10 cellular contexts compared by ENCODE assay signal in the genomic region with DNA sequence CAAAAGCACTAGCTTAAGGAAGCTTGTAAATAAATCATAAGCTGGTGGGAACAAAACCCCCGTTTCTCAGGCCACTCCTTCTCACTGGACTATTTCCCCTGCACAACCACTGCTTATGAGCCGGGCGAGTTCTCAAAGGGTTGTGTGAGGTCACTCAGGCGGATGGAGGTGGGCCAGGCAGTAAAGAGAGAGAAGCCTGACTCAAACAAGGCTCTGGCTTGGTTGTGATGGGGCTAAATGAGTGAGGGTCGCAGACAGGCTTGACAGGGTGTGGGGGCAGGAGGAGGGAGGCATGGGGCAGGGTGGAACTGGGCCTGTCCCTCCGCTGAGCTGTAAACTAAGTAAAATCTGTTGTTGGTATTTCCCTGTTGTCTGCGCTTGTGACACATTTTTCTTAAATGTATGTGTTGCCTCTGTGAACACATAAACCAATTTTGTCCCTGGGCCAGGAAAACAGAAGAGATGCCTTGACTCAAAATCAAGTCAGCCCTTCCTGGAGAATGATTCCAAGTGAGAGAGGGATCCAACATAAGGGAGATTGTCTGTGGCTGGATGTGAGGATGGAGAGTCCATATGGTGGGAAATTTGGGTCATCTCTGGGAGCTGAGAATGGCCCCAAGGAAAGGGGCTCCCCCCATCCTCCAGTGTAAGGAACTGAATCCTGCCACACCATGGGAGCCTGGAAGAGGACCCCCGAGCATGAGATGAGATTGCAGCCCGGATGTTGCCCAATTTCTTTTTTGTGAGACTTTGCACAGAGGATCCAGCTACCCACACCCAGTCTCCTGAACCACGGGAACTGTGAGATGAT. TPM values are rescaled to one million over a fixed set of nuclear protein-coding genes. Genes with fewer than 3 reads are reported as not detected.
DNase-seq lines count a peak whose midpoint lies in the region; ATAC-seq and TF ChIP-seq lines count a peak whose summit lies in the region.
"Had no signal": no experiment of that assay in that cellular context is flagged by ENCODE, and none has a peak within 500 bp of the region (broad histone marks: within the 10 kb centered on the region; RNA-seq: fewer than 3 reads in every experiment).

No MANE protein-coding gene starts in this region.

- H3K9me3 Mint-ChIP-seq in WTC11 = no peaks in the 10 kb centered on the region
- no peaks in the 10 kb centered on the region for H3K9me3 Mint-ChIP-seq in stimulated activated memory B cell treated with anti-CD40 and anti-IgM and Interleukin-4, amounts not matched to agents 10 μg/mL and 1 μg/mL and 100 μg/mL, for 72 hours
- H3K9me3 Mint-ChIP-seq: activated CD4-positive, alpha-beta memory T cell treated with anti-CD3 and anti-CD28 coated beads, Interleukin-2, amount 10 ng/mL, durations not matched to agents 7 days and 5 days had no signal

- H3K36me3 Mint-ChIP-seq in WTC11 = no peaks in the 10 kb centered on the region; the same call in 1 of the 2 replicates
- no peaks in the 10 kb centered on the region for H3K36me3 Mint-ChIP-seq in stimulated activated memory B cell treated with anti-CD40 and anti-IgM and Interleukin-4, amounts not matched to agents 10 μg/mL and 1 μg/mL and 100 μg/mL, for 72 hours

- POLR2A ChIA-PET in WTC11 (lab: Charles Lee) = no interaction called here

- no peaks in the 10 kb centered on the region for H3K27me3 Mint-ChIP-seq in WTC11 (ENCODE audit: low read depth)
- no peaks in the 10 kb centered on the region for H3K27me3 Mint-ChIP-seq in stimulated activated memory B cell treated with anti-CD40 and anti-IgM and Interleukin-4, amounts not matched to agents 10 μg/mL and 1 μg/mL and 100 μg/mL, for 72 hours

- DNase-seq in WTC11 (ENCODE audit: low spot score) (no peak), iris pigment epithelial cell (ENCODE audit: low read depth) (peak; percentile 50), NCI-H1694 (lab: John Stamatoyannopoulos, UW) (no peak)
- DNase-seq: activated CD4-positive, alpha-beta memory T cell treated with anti-CD3 and anti-CD28 coated beads, Interleukin-2, amount 10 ng/mL, durations not matched to agents 7 days and 5 days; NCI-H187 treated with DMSO at 0.1 percent for 48 hours; stimulated activated naive CD4-positive, alpha-beta T cell treated with Interleukin-2 at 50 U/mL for 16 hours had no signal

- H3K4me1 Mint-ChIP-seq in WTC11 = peaks cover 3% of the 10 kb centered on the region; the same call in 1 of the 2 replicates
- peaks cover 37% of the 10 kb centered on the region for H3K4me1 Mint-ChIP-seq in stimulated activated memory B cell treated with anti-CD40 and anti-IgM and Interleukin-4, amounts not matched to agents 10 μg/mL and 1 μg/mL and 100 μg/mL, for 72 hours
- H3K4me1 Mint-ChIP-seq: activated CD4-positive, alpha-beta memory T cell treated with anti-CD3 and anti-CD28 coated beads, Interleukin-2, amount 10 ng/mL, durations not matched to agents 7 days and 5 days had no signal

- H3K27ac Mint-ChIP-seq in WTC11 = peak overlapping the region; percentile 34; the same call in 1 of the 2 replicates
- peak overlapping the region; percentile 56 for H3K27ac Mint-ChIP-seq in stimulated activated memory B cell treated with anti-CD40 and anti-IgM and Interleukin-4, amounts not matched to agents 10 μg/mL and 1 μg/mL and 100 μg/mL, for 72 hours
- H3K27ac Mint-ChIP-seq: activated CD4-positive, alpha-beta memory T cell treated with anti-CD3 and anti-CD28 coated beads, Interleukin-2, amount 10 ng/mL, durations not matched to agents 7 days and 5 days had no signal

- TF ChIP-seq CTCF in WTC11 (IDR thresholded peaks at IDR 0.05) = no peak

- peak; percentile 21 for ATAC-seq in GM21423 (IDR thresholded peaks at IDR 0.05; ENCODE audit: unreplicated experiment)
- ATAC-seq in WTC11 = no peak
- ATAC-seq in stimulated activated memory B cell treated with anti-CD40 and anti-IgM and Interleukin-4, amounts not matched to agents 10 μg/mL and 1 μg/mL and 100 μg/mL, for 72 hours = peak; percentile 32
- no peak for ATAC-seq in HG02938 (IDR thresholded peaks at IDR 0.05; ENCODE audit: unreplicated experiment)
- no peak for ATAC-seq in GM18498 (IDR thresholded peaks at IDR 0.05; ENCODE audit: unreplicated experiment)

- CTCF ChIA-PET in WTC11 (lab: Charles Lee) = interaction anchor here (0.7 to 1.6 kb wide), 3 partner anchors 11 to 76 kb away, joined by 3 to 5 read pairs (median 3); no protein-coding TSS in a partner anchor

- no peak overlapping the region for H3K4me3 Mint-ChIP-seq in WTC11
- peak overlapping the region; percentile 22 for H3K4me3 Mint-ChIP-seq in stimulated activated memory B cell treated with anti-CD40 and anti-IgM and Interleukin-4, amounts not matched to agents 10 μg/mL and 1 μg/mL and 100 μg/mL, for 72 hours
- H3K4me3 Mint-ChIP-seq: activated CD4-positive, alpha-beta memory T cell treated with anti-CD3 and anti-CD28 coated beads, Interleukin-2, amount 10 ng/mL, durations not matched to agents 7 days and 5 days had no signal

TF ChIP-seq in WTC11, 78 proteins besides CTCF, POLR2A, EP300 and RAD21 (continues in another document):
- TF ChIP-seq ATF1 (CRISPR knock-in tag; IDR thresholded peaks at IDR 0.05) (no peak), CBFB (CRISPR knock-in tag; IDR thresholded peaks at IDR 0.05; ENCODE audit: low read depth) (no peak), TEAD4 (CRISPR knock-in tag; IDR thresholded peaks at IDR 0.05) (no peak), FOXJ3 (CRISPR knock-in tag; IDR thresholded peaks at IDR 0.05; ENCODE audit: borderline replicate concordance) (no peak)
- TF ChIP-seq, protein P1, sequence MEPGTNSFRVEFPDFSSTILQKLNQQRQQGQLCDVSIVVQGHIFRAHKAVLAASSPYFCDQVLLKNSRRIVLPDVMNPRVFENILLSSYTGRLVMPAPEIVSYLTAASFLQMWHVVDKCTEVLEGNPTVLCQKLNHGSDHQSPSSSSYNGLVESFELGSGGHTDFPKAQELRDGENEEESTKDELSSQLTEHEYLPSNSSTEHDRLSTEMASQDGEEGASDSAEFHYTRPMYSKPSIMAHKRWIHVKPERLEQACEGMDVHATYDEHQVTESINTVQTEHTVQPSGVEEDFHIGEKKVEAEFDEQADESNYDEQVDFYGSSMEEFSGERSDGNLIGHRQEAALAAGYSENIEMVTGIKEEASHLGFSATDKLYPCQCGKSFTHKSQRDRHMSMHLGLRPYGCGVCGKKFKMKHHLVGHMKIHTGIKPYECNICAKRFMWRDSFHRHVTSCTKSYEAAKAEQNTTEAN (CRISPR knock-in tag; IDR thresholded peaks at IDR 0.05) = no peak
- TF ChIP-seq, protein P2, sequence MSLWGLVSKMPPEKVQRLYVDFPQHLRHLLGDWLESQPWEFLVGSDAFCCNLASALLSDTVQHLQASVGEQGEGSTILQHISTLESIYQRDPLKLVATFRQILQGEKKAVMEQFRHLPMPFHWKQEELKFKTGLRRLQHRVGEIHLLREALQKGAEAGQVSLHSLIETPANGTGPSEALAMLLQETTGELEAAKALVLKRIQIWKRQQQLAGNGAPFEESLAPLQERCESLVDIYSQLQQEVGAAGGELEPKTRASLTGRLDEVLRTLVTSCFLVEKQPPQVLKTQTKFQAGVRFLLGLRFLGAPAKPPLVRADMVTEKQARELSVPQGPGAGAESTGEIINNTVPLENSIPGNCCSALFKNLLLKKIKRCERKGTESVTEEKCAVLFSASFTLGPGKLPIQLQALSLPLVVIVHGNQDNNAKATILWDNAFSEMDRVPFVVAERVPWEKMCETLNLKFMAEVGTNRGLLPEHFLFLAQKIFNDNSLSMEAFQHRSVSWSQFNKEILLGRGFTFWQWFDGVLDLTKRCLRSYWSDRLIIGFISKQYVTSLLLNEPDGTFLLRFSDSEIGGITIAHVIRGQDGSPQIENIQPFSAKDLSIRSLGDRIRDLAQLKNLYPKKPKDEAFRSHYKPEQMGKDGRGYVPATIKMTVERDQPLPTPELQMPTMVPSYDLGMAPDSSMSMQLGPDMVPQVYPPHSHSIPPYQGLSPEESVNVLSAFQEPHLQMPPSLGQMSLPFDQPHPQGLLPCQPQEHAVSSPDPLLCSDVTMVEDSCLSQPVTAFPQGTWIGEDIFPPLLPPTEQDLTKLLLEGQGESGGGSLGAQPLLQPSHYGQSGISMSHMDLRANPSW (CRISPR knock-in tag; conservative IDR thresholded peaks at IDR 0.05; ENCODE audit: low read depth) = no peak
- TF ChIP-seq, protein P3, sequence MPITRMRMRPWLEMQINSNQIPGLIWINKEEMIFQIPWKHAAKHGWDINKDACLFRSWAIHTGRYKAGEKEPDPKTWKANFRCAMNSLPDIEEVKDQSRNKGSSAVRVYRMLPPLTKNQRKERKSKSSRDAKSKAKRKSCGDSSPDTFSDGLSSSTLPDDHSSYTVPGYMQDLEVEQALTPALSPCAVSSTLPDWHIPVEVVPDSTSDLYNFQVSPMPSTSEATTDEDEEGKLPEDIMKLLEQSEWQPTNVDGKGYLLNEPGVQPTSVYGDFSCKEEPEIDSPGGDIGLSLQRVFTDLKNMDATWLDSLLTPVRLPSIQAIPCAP (CRISPR knock-in tag; IDR thresholded peaks at IDR 0.05) = no peak
- TF ChIP-seq, protein P4, sequence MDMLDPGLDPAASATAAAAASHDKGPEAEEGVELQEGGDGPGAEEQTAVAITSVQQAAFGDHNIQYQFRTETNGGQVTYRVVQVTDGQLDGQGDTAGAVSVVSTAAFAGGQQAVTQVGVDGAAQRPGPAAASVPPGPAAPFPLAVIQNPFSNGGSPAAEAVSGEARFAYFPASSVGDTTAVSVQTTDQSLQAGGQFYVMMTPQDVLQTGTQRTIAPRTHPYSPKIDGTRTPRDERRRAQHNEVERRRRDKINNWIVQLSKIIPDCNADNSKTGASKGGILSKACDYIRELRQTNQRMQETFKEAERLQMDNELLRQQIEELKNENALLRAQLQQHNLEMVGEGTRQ (CRISPR knock-in tag; IDR thresholded peaks at IDR 0.05) = no peak
- TF ChIP-seq, protein P5, sequence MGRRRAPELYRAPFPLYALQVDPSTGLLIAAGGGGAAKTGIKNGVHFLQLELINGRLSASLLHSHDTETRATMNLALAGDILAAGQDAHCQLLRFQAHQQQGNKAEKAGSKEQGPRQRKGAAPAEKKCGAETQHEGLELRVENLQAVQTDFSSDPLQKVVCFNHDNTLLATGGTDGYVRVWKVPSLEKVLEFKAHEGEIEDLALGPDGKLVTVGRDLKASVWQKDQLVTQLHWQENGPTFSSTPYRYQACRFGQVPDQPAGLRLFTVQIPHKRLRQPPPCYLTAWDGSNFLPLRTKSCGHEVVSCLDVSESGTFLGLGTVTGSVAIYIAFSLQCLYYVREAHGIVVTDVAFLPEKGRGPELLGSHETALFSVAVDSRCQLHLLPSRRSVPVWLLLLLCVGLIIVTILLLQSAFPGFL (CRISPR knock-in tag; IDR thresholded peaks at IDR 0.05; ENCODE audit: borderline replicate concordance) = no peak

RNA-seq across cellular contexts. Expression of a gene that starts 13.7 kb away (rescaled TPM):
- total RNA-seq in WTC11 (2021) = 12.7 to 14.9 TPM (median 12.9 TPM) in 3 replicates
- total RNA-seq: activated CD4-positive, alpha-beta memory T cell treated with anti-CD3 and anti-CD28 coated beads, Interleukin-2, amount 10 ng/mL, durations not matched to agents 7 days and 5 days had no signal

RNA-seq across cellular contexts. Expression of a gene that starts 30.9 kb away (rescaled TPM):
- total RNA-seq in WTC11 (2021) = 0.05 to 0.09 TPM (median 0.07 TPM) in 3 replicates
- total RNA-seq: activated CD4-positive, alpha-beta memory T cell treated with anti-CD3 and anti-CD28 coated beads, Interleukin-2, amount 10 ng/mL, durations not matched to agents 7 days and 5 days had no signal

RNA-seq across cellular contexts. Expression of a gene that starts 53.1 kb away (rescaled TPM):
- total RNA-seq in WTC11 (2021) = 0.07 TPM in 1 of 3 replicates, not detected in the others

Comparison
In these comparisons a context has a peak if more than half of its experiments do, and no peak if none do; other contexts are left out.
1. ATAC-seq: peak in GM21423 (single experiment) and stimulated activated memory B cell treated with anti-CD40 and anti-IgM and Interleukin-4, amounts not matched to agents 10 μg/mL and 1 μg/mL and 100 μg/mL, for 72 hours (single experiment); none in WTC11 (single experiment), HG02938 (single experiment) and GM18498 (single experiment).